ENCODE assay signal across 15 cellular contexts in genomic region chr4:12926189-12927066, GRCh38.
DNase-seq lines count a peak whose midpoint lies in the region; ATAC-seq, FAIRE-seq and TF ChIP-seq lines count a peak whose summit lies in the region.
"Had no signal": no experiment of that assay in that cellular context is flagged by ENCODE, and none has a peak within 500 bp of the region (broad histone marks: within the 10 kb centered on the region; RNA-seq: fewer than 3 reads in every experiment).

No MANE protein-coding gene starts in this region.

- no peak for TF ChIP-seq CTCF in lower leg skin (IDR thresholded peaks at IDR 0.05)

- TF ChIP-seq POLR2A in lower leg skin (IDR thresholded peaks at IDR 0.05), result no peak

- H3K27me3 ChIP-seq in small intestine (ENCODE audit: control insufficient read depth in 2 of 2, insufficient read depth in 2 of 2, low read length in 2 of 2), result no peaks in the 10 kb centered on the region

- ATAC-seq in GM18511 (IDR thresholded peaks at IDR 0.05; ENCODE audit: unreplicated experiment), result peak; percentile 94
- ATAC-seq in GM21360 (IDR thresholded peaks at IDR 0.05; ENCODE audit: unreplicated experiment), result peak; percentile 76
- peak; percentile 71 for ATAC-seq in HG03571 (IDR thresholded peaks at IDR 0.05; ENCODE audit: unreplicated experiment)
- ATAC-seq in left lobe of liver, result peak; percentile 32
- ATAC-seq: activated T-cell treated with anti-CD3 and anti-CD28 coated beads, Interleukin-2, amount 50 U/mL, for 72 hours; sciatic nerve had no signal

- no peaks in the 10 kb centered on the region for H3K36me3 ChIP-seq in small intestine (ENCODE audit: control insufficient read depth in 2 of 2, insufficient read depth in 2 of 2, low read length in 2 of 2)

- 33 to 43% methylated on average over 5 of the region's 5 CpGs for WGBS in lower leg skin, 2 donors
- WGBS in small intestine, 3 donors, result 57 to 80% (median 70%) methylated on average over 5 of the region's 5 CpGs

- FAIRE-seq in small intestine (lab: Jason Lieb, UNC), result no peak
- FAIRE-seq: keratinocyte had no signal

- no peaks in the 10 kb centered on the region for H3K4me1 ChIP-seq in small intestine (ENCODE audit: control insufficient read depth in 2 of 2, insufficient read depth in 1 of 2, low read depth in 1 of 2, low read length in 1 of 2)

- no peaks in the 10 kb centered on the region for H3K9me3 ChIP-seq in small intestine (ENCODE audit: control insufficient read depth, low read depth)

- intact Hi-C loops in lower leg skin (cut with DNase I; ENCODE audit: low total_unique reads), result no loop called here

- H3K4me3 ChIP-seq in lower leg skin (ENCODE audit: low read depth, poor library complexity, severe bottlenecking) (no peak overlapping the region), small intestine (ENCODE audit: low read depth in 1 of 2, low read length in 2 of 2) (no peak overlapping the region)

- DNase-seq in left lobe of liver (ENCODE audit: low spot score) (no peak), lower leg skin (ENCODE audit: low spot score in 2 of 2) (no peak), NCI-H128 (lab: John Stamatoyannopoulos, UW; ENCODE audit: unreplicated experiment) (no peak), small intestine (no peak)
- no peak for DNase-seq in activated CD4-positive, alpha-beta T cell treated with anti-CD3 and anti-CD28 coated beads, Interleukin-2, amount 50 U/mL, for 48 hours
- DNase-seq: activated T-cell treated with anti-CD3 and anti-CD28 coated beads, Interleukin-2, amount 50 U/mL, for 72 hours; anterior cingulate cortex; CD4-positive, alpha-beta T cell; naive B cell; NCI-H187 treated with DMSO at 0.1 percent for 48 hours had no signal

- no peak overlapping the region for H3K27ac ChIP-seq in small intestine (ENCODE audit: low read depth in 1 of 2, low read length in 1 of 2)

Comparison
In these comparisons a context has a peak if more than half of its experiments do, and no peak if none do; other contexts are left out.
1. ATAC-seq: peak in every context shown above with its lines; median percentile 94 in GM18511; 76 in GM21360; 71 in HG03571; 32 in left lobe of liver.